ENCODE assay signal across 18 cellular contexts in genomic region chr6:108795814-108796213, GRCh38.
"Had no signal": no experiment of that assay in that cellular context is flagged by ENCODE, and none has a peak within 500 bp of the region (broad histone marks: within the 10 kb centered on the region; RNA-seq: fewer than 3 reads in every experiment).

No MANE protein-coding gene starts in this region.

- H3K36me3 ChIP-seq: esophagus muscularis mucosa, thoracic aorta, transverse colon had no signal

- H3K9me3 ChIP-seq: esophagus muscularis mucosa, mucosa of descending colon, thoracic aorta, transverse colon had no signal

- H3K36me3 Mint-ChIP-seq: natural killer cell; stimulated activated effector memory CD8-positive, alpha-beta T cell treated with anti-CD3 and anti-CD28 coated beads, Interleukin-12 subunit alpha, Interleukin-12 subunit beta, amount 100 ng/mL, for 72 hours had no signal

- H3K4me3 Mint-ChIP-seq: natural killer cell; neural crest cell; stimulated activated effector memory CD8-positive, alpha-beta T cell treated with anti-CD3 and anti-CD28 coated beads, Interleukin-12 subunit alpha, Interleukin-12 subunit beta, amount 100 ng/mL, for 72 hours; stimulated activated naive CD8-positive, alpha-beta T cell treated with anti-CD3 and anti-CD28 coated beads, Interleukin-15, amount 100 ng/mL, for 72 hours had no signal

- H3K27ac Mint-ChIP-seq: natural killer cell; stimulated activated effector memory CD8-positive, alpha-beta T cell treated with anti-CD3 and anti-CD28 coated beads, Interleukin-12 subunit alpha, Interleukin-12 subunit beta, amount 100 ng/mL, for 72 hours; stimulated activated naive CD8-positive, alpha-beta T cell treated with anti-CD3 and anti-CD28 coated beads, Interleukin-15, amount 100 ng/mL, for 72 hours had no signal

- FAIRE-seq: endometrium had no signal

- ATAC-seq: natural killer cell; right cardiac atrium; stimulated activated effector memory CD8-positive, alpha-beta T cell treated with anti-CD3 and anti-CD28 coated beads, Interleukin-12 subunit alpha, Interleukin-12 subunit beta, amount 100 ng/mL, for 72 hours; stimulated activated naive CD8-positive, alpha-beta T cell treated with anti-CD3 and anti-CD28 coated beads, Interleukin-15, amount 100 ng/mL, for 72 hours had no signal

- H3K27me3 ChIP-seq: dorsolateral prefrontal cortex, esophagus muscularis mucosa, transverse colon had no signal

- H3K9me3 Mint-ChIP-seq: natural killer cell; neural crest cell; stimulated activated effector memory CD8-positive, alpha-beta T cell treated with anti-CD3 and anti-CD28 coated beads, Interleukin-12 subunit alpha, Interleukin-12 subunit beta, amount 100 ng/mL, for 72 hours; stimulated activated naive CD8-positive, alpha-beta T cell treated with anti-CD3 and anti-CD28 coated beads, Interleukin-15, amount 100 ng/mL, for 72 hours had no signal

- DNase-seq: central memory CD4-positive, alpha-beta T cell; cortex of kidney; dorsolateral prefrontal cortex; effector memory CD4-positive, alpha-beta T cell; left colon; mucosa of descending colon; natural killer cell; right cardiac atrium; stimulated activated CD4-positive, alpha-beta T cell treated with anti-CD3 and anti-CD28 coated beads, Interleukin-4, amount 100 ng/mL, for 1 hour; stimulated activated CD8-positive, alpha-beta memory T cell treated with anti-CD3 and anti-CD28 coated beads, Interleukin-4, amount 100 ng/mL, for 48 hours; stimulated activated naive CD8-positive, alpha-beta T cell treated with anti-CD3 and anti-CD28 coated beads, Interleukin-15, amount 100 ng/mL, for 72 hours; substantia nigra; transverse colon had no signal

- H3K27ac ChIP-seq: esophagus muscularis mucosa, thoracic aorta, transverse colon had no signal

- H3K4me3 ChIP-seq: dorsolateral prefrontal cortex, esophagus muscularis mucosa, mucosa of descending colon, thoracic aorta, transverse colon had no signal

- H3K27me3 Mint-ChIP-seq: stimulated activated naive CD8-positive, alpha-beta T cell treated with anti-CD3 and anti-CD28 coated beads, Interleukin-15, amount 100 ng/mL, for 72 hours had no signal
